In genomic region chr4:183504930-183505555, GRCh38 we compare ENCODE assay signal across 8 cellular contexts. TPM values are rescaled to one million over a fixed set of nuclear protein-coding genes. Genes with fewer than 3 reads are reported as not detected.
A peak's percentile ranks its signal among the peaks of the same experiment; 100 is the strongest.
DNase-seq lines count a peak whose midpoint lies in the region; ATAC-seq and TF ChIP-seq lines count a peak whose summit lies in the region.

A gene with protein sequence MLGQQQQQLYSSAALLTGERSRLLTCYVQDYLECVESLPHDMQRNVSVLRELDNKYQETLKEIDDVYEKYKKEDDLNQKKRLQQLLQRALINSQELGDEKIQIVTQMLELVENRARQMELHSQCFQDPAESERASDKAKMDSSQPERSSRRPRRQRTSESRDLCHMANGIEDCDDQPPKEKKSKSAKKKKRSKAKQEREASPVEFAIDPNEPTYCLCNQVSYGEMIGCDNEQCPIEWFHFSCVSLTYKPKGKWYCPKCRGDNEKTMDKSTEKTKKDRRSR (plus strand): TSS chr4:183505058. CDS start chr4:183505196, 138 bp downstream.

- H3K4me3 ChIP-seq in BJ (ENCODE audit: low read depth, low read length) (peak within 1 kb of the TSS; percentile 75), WI38 (ENCODE audit: low read depth, low read length) (peak within 1 kb of the TSS; percentile 96), fibroblast of lung (replicated peaks in 1 of 4; ENCODE audit: control extremely low read depth in 1 of 4, insufficient read depth in 1 of 4, low read depth in 3 of 4, low read length in 4 of 4) (peak within 1 kb of the TSS; percentile 77 to 94 (median 84)), neural cell (ENCODE audit: low read length) (peak within 1 kb of the TSS; percentile 100)

- no peak for TF ChIP-seq EP300 in neural cell (conservative IDR thresholded peaks at IDR 0.05; ENCODE audit: poor library complexity, severe bottlenecking)

- TF ChIP-seq RAD21 in neural cell (conservative IDR thresholded peaks at IDR 0.05) = peak; percentile 32

- TF ChIP-seq CTCF in BJ (IDR thresholded peaks at IDR 0.05; ENCODE audit: insufficient read depth, low read depth, low read length) (no peak), WI38 (IDR thresholded peaks at IDR 0.05; ENCODE audit: low read depth, low read length) (no peak), fibroblast of lung (conservative IDR thresholded peaks at IDR 0.05 in 1 of 2, IDR thresholded peaks at IDR 0.05 in 1 of 2; ENCODE audit: low read depth in 1 of 2, low read length in 2 of 2) (no peak), neural cell (IDR thresholded peaks at IDR 0.05; ENCODE audit: poor library complexity, severe bottlenecking) (no peak)

- H3K27ac ChIP-seq in fibroblast of lung (ENCODE audit: insufficient read depth, low read length) (peak within 1 kb of the TSS; percentile 95), neural cell (ENCODE audit: low read length) (peak within 1 kb of the TSS; percentile 93)

- peak within 1 kb of the TSS; percentile 98 for H2AFZ ChIP-seq in fibroblast of lung (ENCODE audit: low read length)
- H2AFZ ChIP-seq in neural cell (ENCODE audit: low read depth, low read length) = peak within 1 kb of the TSS; percentile 65

- H3K9me2 ChIP-seq in neural cell (ENCODE audit: insufficient read depth, low read length) = no peaks in the 10 kb centered on the region

- peaks cover 2% of the 10 kb centered on the region for H3K4me1 ChIP-seq in fibroblast of lung (ENCODE audit: control insufficient read depth, extremely low read depth, insufficient read depth, low read length)

- no peaks in the 10 kb centered on the region for H3K9me3 ChIP-seq in fibroblast of lung (ENCODE audit: control insufficient read depth, insufficient read depth, low read depth, low read length)
- H3K9me3 ChIP-seq in neural cell (ENCODE audit: low read length) = no peaks in the 10 kb centered on the region

- no peaks in the 10 kb centered on the region for H3K27me3 ChIP-seq in BJ (ENCODE audit: control insufficient read depth, insufficient read depth, low read length)
- no peaks in the 10 kb centered on the region for H3K27me3 ChIP-seq in fibroblast of lung (ENCODE audit: control insufficient read depth, insufficient read depth, low read length)
- H3K27me3 ChIP-seq in neural cell (ENCODE audit: insufficient read depth, low read depth, low read length) = no peaks in the 10 kb centered on the region

- H3K4me2 ChIP-seq in fibroblast of lung (ENCODE audit: extremely low read depth, insufficient read depth, low read length) (peak within 1 kb of the TSS; percentile 77), neural cell (ENCODE audit: low read length) (peak within 1 kb of the TSS; percentile 63)

- H3F3A ChIP-seq in neural cell (ENCODE audit: insufficient read depth, low read length, poor library complexity, severe bottlenecking) = peaks cover 5% of the 10 kb centered on the region

- H4K20me1 ChIP-seq in fibroblast of lung (ENCODE audit: control insufficient read depth, extremely low read depth, insufficient read depth, low read length) (no peaks in the 10 kb centered on the region), neural cell (ENCODE audit: insufficient read depth) (no peaks in the 10 kb centered on the region)

- peak within 1 kb of the TSS; percentile 94 for H3K9ac ChIP-seq in fibroblast of lung (ENCODE audit: insufficient read depth, low read length)
- peak within 1 kb of the TSS; percentile 87 for H3K9ac ChIP-seq in neural cell (ENCODE audit: low read length)

- H3K79me2 ChIP-seq in fibroblast of lung (ENCODE audit: control insufficient read depth, insufficient read depth, low read length) = peaks cover 43% of the 10 kb centered on the region
- H3K79me2 ChIP-seq in neural cell (replicated peaks; ENCODE audit: insufficient read depth, low read length) = peaks cover 36% of the 10 kb centered on the region

- H3K36me3 ChIP-seq in BJ (ENCODE audit: control insufficient read depth, insufficient read depth, low read length) = no peaks in the 10 kb centered on the region
- H3K36me3 ChIP-seq in fibroblast of lung (ENCODE audit: control insufficient read depth, insufficient read depth, low read length) = no peaks in the 10 kb centered on the region
- no peaks in the 10 kb centered on the region for H3K36me3 ChIP-seq in neural cell (ENCODE audit: insufficient read depth, low read length)

- no peak for DNase-seq in BJ (ENCODE audit: low read depth)
- peak; percentile 50 to 96 (median 94) for DNase-seq in NCI-H1417 (lab: John Stamatoyannopoulos, UW)
- DNase-seq in fibroblast of lung (ENCODE audit: low read depth in 2 of 2) = no peak
- DNase-seq in T1000 (lab: John Stamatoyannopoulos, UW) = no peak

- CTCF ChIA-PET in BJ (lab: Yijun Ruan, JAX) = interaction anchor here (1.0 to 1.5 kb wide), 3 partner anchors 10 to 98 kb away, joined by 3 to 4 read pairs (median 3); no protein-coding TSS in a partner anchor

- POLR2A ChIA-PET in BJ (lab: Charles Lee) = interaction anchor here (0.6 kb wide), 1 partner anchor 10 kb away, joined by 3 read pairs; no protein-coding TSS in a partner anchor

- peak; percentile 52 for ATAC-seq in GM18502 (IDR thresholded peaks at IDR 0.05; ENCODE audit: poor library complexity, unreplicated experiment)
- peak; percentile 44 for ATAC-seq in HG02870 (IDR thresholded peaks at IDR 0.05; ENCODE audit: unreplicated experiment)

TF ChIP-seq in neural cell, 6 proteins besides CTCF, POLR2A, EP300 and RAD21:
- peak; percentile 47 for TF ChIP-seq MXI1 (conservative IDR thresholded peaks at IDR 0.05; ENCODE audit: poor library complexity, severe bottlenecking)
- TF ChIP-seq TAF1 (IDR thresholded peaks at IDR 0.05; ENCODE audit: low read depth) = peak; percentile 23
- no peak for TF ChIP-seq POLR2AphosphoS5 (IDR thresholded peaks at IDR 0.05)

RNA-seq across cellular contexts. Expression of the gene that starts here (rescaled TPM):
- 4.4 and 8.2 TPM in 2 replicates for polyA plus RNA-seq in BJ (2011; rRNA removed)
- 0.57 and 0.90 TPM in 2 replicates for polyA minus RNA-seq in BJ (2011; rRNA and poly(A)+ RNA removed)
- 5.4 and 7.9 TPM in 2 replicates for total RNA-seq in fibroblast of lung
- polyA plus RNA-seq in fibroblast of lung = 12.1 and 12.6 TPM in 2 replicates
- 12.7 and 13.6 TPM in 2 replicates for polyA plus RNA-seq in fibroblast of lung (2012)
- polyA minus RNA-seq in fibroblast of lung (ENCODE audit: low replicate concordance) = 2.6 TPM in 1 of 2 replicates, not detected in the other
- 27.2 TPM in 2 replicates for polyA plus RNA-seq in neural cell
- 24.6 and 31.8 TPM in 2 replicates for polyA minus RNA-seq in neural cell

Comparison
In these comparisons a context has a peak if more than half of its experiments do, and no peak if none do; other contexts are left out.
1. DNase-seq: peak in NCI-H1417 (3 of 3); none in BJ (single experiment), fibroblast of lung (0 of 2) and T1000 (single experiment).
2. Peak in every context shown above with its lines, with median percentiles within 50 percentile points of each other: H3K4me3 ChIP-seq.